Comparison of ENCODE assay signal across 2 cellular contexts in genomic region chr3:117660941-117661635, GRCh38.
TF ChIP-seq lines count a peak whose summit lies in the region.

No MANE protein-coding gene starts in this region.

TF ChIP-seq in GM23338, 12 proteins besides CTCF, POLR2A, EP300 and RAD21 (continued from another document):
- TF ChIP-seq ZNF462 (CRISPR knock-in tag; IDR thresholded peaks at IDR 0.05) (no peak), EZH2 (IDR thresholded peaks at IDR 0.05; ENCODE audit: low read depth, unreplicated experiment) (no peak), ZNF331 (CRISPR knock-in tag; IDR thresholded peaks at IDR 0.05; ENCODE audit: low read depth) (no peak), STAT1 (IDR thresholded peaks at IDR 0.05; ENCODE audit: unreplicated experiment) (no peak), EZH2phosphoT487 (IDR thresholded peaks at IDR 0.05; ENCODE audit: unreplicated experiment) (no peak), REST (IDR thresholded peaks at IDR 0.05; ENCODE audit: unreplicated experiment) (no peak), ZNF114 (CRISPR knock-in tag; IDR thresholded peaks at IDR 0.05) (no peak), JUNB (IDR thresholded peaks at IDR 0.05; ENCODE audit: unreplicated experiment) (no peak), ETS1 (IDR thresholded peaks at IDR 0.05) (no peak)

TF ChIP-seq in SK-N-SH treated with all-trans-retinoic acid at 6 μM for 48 hours, 23 proteins besides CTCF, POLR2A, EP300 and RAD21 (continued from another document):
- TF ChIP-seq POU6F1 (CRISPR knock-in tag; IDR thresholded peaks at IDR 0.05; ENCODE audit: borderline replicate concordance, low read depth) (no peak), BACH2 (CRISPR knock-in tag; IDR thresholded peaks at IDR 0.05; ENCODE audit: borderline replicate concordance) (no peak), PPARA (CRISPR knock-in tag; IDR thresholded peaks at IDR 0.05; ENCODE audit: borderline replicate concordance) (no peak), SNAI2 (CRISPR knock-in tag; IDR thresholded peaks at IDR 0.05) (no peak), CSDC2 (CRISPR knock-in tag; IDR thresholded peaks at IDR 0.05) (no peak), ZNF565 (CRISPR knock-in tag; conservative IDR thresholded peaks at IDR 0.05; ENCODE audit: low read depth) (no peak), TOX (CRISPR knock-in tag; IDR thresholded peaks at IDR 0.05; ENCODE audit: borderline replicate concordance) (no peak), ARNTL (CRISPR knock-in tag; IDR thresholded peaks at IDR 0.05; ENCODE audit: borderline replicate concordance, low read depth) (no peak), ZFP30 (CRISPR knock-in tag; IDR thresholded peaks at IDR 0.05) (no peak), RARB (CRISPR knock-in tag; IDR thresholded peaks at IDR 0.05) (no peak)
- TF ChIP-seq, protein P1, sequence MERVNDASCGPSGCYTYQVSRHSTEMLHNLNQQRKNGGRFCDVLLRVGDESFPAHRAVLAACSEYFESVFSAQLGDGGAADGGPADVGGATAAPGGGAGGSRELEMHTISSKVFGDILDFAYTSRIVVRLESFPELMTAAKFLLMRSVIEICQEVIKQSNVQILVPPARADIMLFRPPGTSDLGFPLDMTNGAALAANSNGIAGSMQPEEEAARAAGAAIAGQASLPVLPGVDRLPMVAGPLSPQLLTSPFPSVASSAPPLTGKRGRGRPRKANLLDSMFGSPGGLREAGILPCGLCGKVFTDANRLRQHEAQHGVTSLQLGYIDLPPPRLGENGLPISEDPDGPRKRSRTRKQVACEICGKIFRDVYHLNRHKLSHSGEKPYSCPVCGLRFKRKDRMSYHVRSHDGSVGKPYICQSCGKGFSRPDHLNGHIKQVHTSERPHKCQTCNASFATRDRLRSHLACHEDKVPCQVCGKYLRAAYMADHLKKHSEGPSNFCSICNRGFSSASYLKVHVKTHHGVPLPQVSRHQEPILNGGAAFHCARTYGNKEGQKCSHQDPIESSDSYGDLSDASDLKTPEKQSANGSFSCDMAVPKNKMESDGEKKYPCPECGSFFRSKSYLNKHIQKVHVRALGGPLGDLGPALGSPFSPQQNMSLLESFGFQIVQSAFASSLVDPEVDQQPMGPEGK (CRISPR knock-in tag; IDR thresholded peaks at IDR 0.05; ENCODE audit: borderline replicate concordance), result no peak
- TF ChIP-seq, protein P2, sequence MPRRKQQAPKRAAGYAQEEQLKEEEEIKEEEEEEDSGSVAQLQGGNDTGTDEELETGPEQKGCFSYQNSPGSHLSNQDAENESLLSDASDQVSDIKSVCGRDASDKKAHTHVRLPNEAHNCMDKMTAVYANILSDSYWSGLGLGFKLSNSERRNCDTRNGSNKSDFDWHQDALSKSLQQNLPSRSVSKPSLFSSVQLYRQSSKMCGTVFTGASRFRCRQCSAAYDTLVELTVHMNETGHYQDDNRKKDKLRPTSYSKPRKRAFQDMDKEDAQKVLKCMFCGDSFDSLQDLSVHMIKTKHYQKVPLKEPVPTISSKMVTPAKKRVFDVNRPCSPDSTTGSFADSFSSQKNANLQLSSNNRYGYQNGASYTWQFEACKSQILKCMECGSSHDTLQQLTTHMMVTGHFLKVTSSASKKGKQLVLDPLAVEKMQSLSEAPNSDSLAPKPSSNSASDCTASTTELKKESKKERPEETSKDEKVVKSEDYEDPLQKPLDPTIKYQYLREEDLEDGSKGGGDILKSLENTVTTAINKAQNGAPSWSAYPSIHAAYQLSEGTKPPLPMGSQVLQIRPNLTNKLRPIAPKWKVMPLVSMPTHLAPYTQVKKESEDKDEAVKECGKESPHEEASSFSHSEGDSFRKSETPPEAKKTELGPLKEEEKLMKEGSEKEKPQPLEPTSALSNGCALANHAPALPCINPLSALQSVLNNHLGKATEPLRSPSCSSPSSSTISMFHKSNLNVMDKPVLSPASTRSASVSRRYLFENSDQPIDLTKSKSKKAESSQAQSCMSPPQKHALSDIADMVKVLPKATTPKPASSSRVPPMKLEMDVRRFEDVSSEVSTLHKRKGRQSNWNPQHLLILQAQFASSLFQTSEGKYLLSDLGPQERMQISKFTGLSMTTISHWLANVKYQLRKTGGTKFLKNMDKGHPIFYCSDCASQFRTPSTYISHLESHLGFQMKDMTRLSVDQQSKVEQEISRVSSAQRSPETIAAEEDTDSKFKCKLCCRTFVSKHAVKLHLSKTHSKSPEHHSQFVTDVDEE (CRISPR knock-in tag; IDR thresholded peaks at IDR 0.05), result no peak
